ENCODE assay signal across 23 cellular contexts in genomic region chr6:159068904-159069578, GRCh38. TPM values are rescaled to one million over a fixed set of nuclear protein-coding genes. Genes with fewer than 3 reads are reported as not detected.
DNase-seq lines count a peak whose midpoint lies in the region; ATAC-seq, FAIRE-seq and TF ChIP-seq lines count a peak whose summit lies in the region.
"Had no signal": no experiment of that assay in that cellular context is flagged by ENCODE, and none has a peak within 500 bp of the region (broad histone marks: within the 10 kb centered on the region; RNA-seq: fewer than 3 reads in every experiment).

No MANE protein-coding gene starts in this region.

- TF ChIP-seq CTCF in HL-60 (IDR thresholded peaks at IDR 0.05; ENCODE audit: insufficient read depth, low read length) (no peak), H1 (IDR thresholded peaks at IDR 0.05; ENCODE audit: control extremely low read depth in 1 of 3, insufficient read depth in 1 of 3, low read depth in 1 of 3, low read length in 3 of 3) (no peak), mucosa of descending colon (IDR thresholded peaks at IDR 0.05) (no peak)

- DNase-seq in CD4-positive, alpha-beta memory T cell, result no peak
- DNase-seq in HL-60 (ENCODE audit: low read depth in 1 of 2, low spot score in 1 of 2) (peak in 1 of 2 experiments; percentile 73), H1 (ENCODE audit: low read depth in 1 of 2, low spot score in 2 of 2) (peak in 1 of 2 experiments; percentile 58), mucosa of descending colon (peak in 1 of 3 donors; percentile 56), AG08395 (ENCODE audit: low spot score) (no peak)
- DNase-seq in activated T-helper 2 cell treated with anti-CD3 and anti-CD28 coated beads, Interferon-gamma antibody, Interleukin-2, Interleukin-4, amounts not matched to agents 10 μg/mL and 5 μg/mL and 100 μg/mL, durations not matched to agents 14 hours and 24 hours and 36 hours (ENCODE audit: low spot score), result no peak
- DNase-seq: activated CD4-positive, alpha-beta T cell treated with anti-CD3 and anti-CD28 coated beads for 4 hours; cerebellar nuclear complex; effector memory CD8-positive, alpha-beta T cell; midbrain; MM.1S; NCI-H187; NCI-H446; stimulated activated CD4-positive, alpha-beta T cell treated with anti-CD3 and anti-CD28 coated beads, Interleukin-4, amount 100 ng/mL, for 1 hour; uterus had no signal

- no peak overlapping the region for H2AK5ac ChIP-seq in H1 (ENCODE audit: low read depth, low read length)

- H3K23me2 ChIP-seq in H1 (ENCODE audit: low read depth, low read length), result no peaks in the 10 kb centered on the region

- H3K79me1 ChIP-seq in H1 (ENCODE audit: low read depth, low read length), result no peaks in the 10 kb centered on the region

- peaks cover 35 to 47% (median 44%) of the 10 kb centered on the region in 4 donors for H3K4me1 Mint-ChIP-seq in CD4-positive, alpha-beta memory T cell
- peaks cover 48% of the 10 kb centered on the region for H3K4me1 Mint-ChIP-seq in activated T-helper 2 cell treated with anti-CD3 and anti-CD28 coated beads, Interferon-gamma antibody, Interleukin-2, Interleukin-4, amounts not matched to agents 10 μg/mL and 5 μg/mL and 100 μg/mL, durations not matched to agents 14 hours and 24 hours and 36 hours (ENCODE audit: low read depth)

- peak overlapping the region; percentile 69; the same call in 1 of the 2 replicates for H2BK12ac ChIP-seq in H1 (ENCODE audit: low read depth, low read length)

- H3K36me3 Mint-ChIP-seq in CD4-positive, alpha-beta memory T cell, result no peaks in the 10 kb centered on the region
- no peaks in the 10 kb centered on the region for H3K36me3 Mint-ChIP-seq in activated T-helper 2 cell treated with anti-CD3 and anti-CD28 coated beads, Interferon-gamma antibody, Interleukin-2, Interleukin-4, amounts not matched to agents 10 μg/mL and 5 μg/mL and 100 μg/mL, durations not matched to agents 14 hours and 24 hours and 36 hours (ENCODE audit: low read depth)

- no peak overlapping the region for H2BK20ac ChIP-seq in H1 (ENCODE audit: low read length)

- H3K4ac ChIP-seq in H1 (replicated peaks; ENCODE audit: insufficient read length, low read depth, low read length), result no peak overlapping the region

- CTCF ChIA-PET in CD4-positive, alpha-beta memory T cell (lab: Charles Lee; ENCODE audit: partially characterized antibody), result no interaction called here
- CTCF ChIA-PET in H1 (lab: Charles Lee; ENCODE audit: partially characterized antibody), result interaction anchor here (1.4 kb wide), 2 partner anchors 25 to 35 kb away, joined by 4 to 6 read pairs; no protein-coding TSS in a partner anchor

- no peak for TF ChIP-seq EP300 in H1 (IDR thresholded peaks at IDR 0.05; ENCODE audit: borderline replicate concordance in 1 of 2, low read depth in 2 of 2, low read length in 2 of 2)

- H4K20me1 ChIP-seq in H1 (replicated peaks in 1 of 2; ENCODE audit: control insufficient read depth in 1 of 2, insufficient read depth in 2 of 2, low read length in 2 of 2), result no peaks in the 10 kb centered on the region

- H3K56ac ChIP-seq in H1 (replicated peaks; ENCODE audit: insufficient read length, low read depth, low read length), result no peak overlapping the region

- peak overlapping the region; percentile 91 for H2AFZ ChIP-seq in H1 (ENCODE audit: low read length)

- H2BK15ac ChIP-seq in H1 (ENCODE audit: low read length), result peak overlapping the region; percentile 66; the same call in 1 of the 2 replicates

- no peak overlapping the region for H4K8ac ChIP-seq in H1 (ENCODE audit: extremely low read depth, insufficient read depth, low read length)

- peaks cover 3% of the 10 kb centered on the region in 2 donors for H3K27me3 Mint-ChIP-seq in CD4-positive, alpha-beta memory T cell
- H3K27me3 Mint-ChIP-seq in activated T-helper 2 cell treated with anti-CD3 and anti-CD28 coated beads, Interferon-gamma antibody, Interleukin-2, Interleukin-4, amounts not matched to agents 10 μg/mL and 5 μg/mL and 100 μg/mL, durations not matched to agents 14 hours and 24 hours and 36 hours (ENCODE audit: low read depth), result peaks cover 2% of the 10 kb centered on the region

- peaks cover 0 to 2% (median 0%) of the 10 kb centered on the region in 8 donors for H3K9me3 Mint-ChIP-seq in CD4-positive, alpha-beta memory T cell
- no peaks in the 10 kb centered on the region for H3K9me3 Mint-ChIP-seq in activated T-helper 2 cell treated with anti-CD3 and anti-CD28 coated beads, Interferon-gamma antibody, Interleukin-2, Interleukin-4, amounts not matched to agents 10 μg/mL and 5 μg/mL and 100 μg/mL, durations not matched to agents 14 hours and 24 hours and 36 hours
- H3K9me3 Mint-ChIP-seq: effector memory CD8-positive, alpha-beta T cell had no signal

- H2BK120ac ChIP-seq in H1 (replicated peaks; ENCODE audit: low read depth, low read length), result no peak overlapping the region

- H3K14ac ChIP-seq in H1 (ENCODE audit: insufficient read length), result no peak overlapping the region

- no peak overlapping the region for H3K4me3 Mint-ChIP-seq in CD4-positive, alpha-beta memory T cell
- H3K4me3 Mint-ChIP-seq in activated T-helper 2 cell treated with anti-CD3 and anti-CD28 coated beads, Interferon-gamma antibody, Interleukin-2, Interleukin-4, amounts not matched to agents 10 μg/mL and 5 μg/mL and 100 μg/mL, durations not matched to agents 14 hours and 24 hours and 36 hours (ENCODE audit: low read depth), result no peak overlapping the region
- H3K4me3 Mint-ChIP-seq: effector memory CD8-positive, alpha-beta T cell had no signal

- no peak overlapping the region for H4K5ac ChIP-seq in H1 (ENCODE audit: insufficient read length, low read depth, low read length)

- FAIRE-seq in H1 (lab: Jason Lieb, UNC), result peak; percentile 13
- FAIRE-seq: HepG2 had no signal

- ATAC-seq in mucosa of descending colon, result peak; percentile 34
- no peak for ATAC-seq in HG03159 (IDR thresholded peaks at IDR 0.05; ENCODE audit: unreplicated experiment)
- ATAC-seq in GM21825 (IDR thresholded peaks at IDR 0.05; ENCODE audit: unreplicated experiment), result no peak
- ATAC-seq: effector memory CD8-positive, alpha-beta T cell; heart left ventricle; HepG2 had no signal

- no peaks in the 10 kb centered on the region for H3K79me2 ChIP-seq in H1 (ENCODE audit: control insufficient read depth in 1 of 2, insufficient read depth in 2 of 2, low read length in 2 of 2)

- no peak overlapping the region for H3K27ac ChIP-seq in CD4-positive, alpha-beta memory T cell (ENCODE audit: low read depth, low read length)
- H3K27ac ChIP-seq in HL-60 (replicated peaks), result peak overlapping the region; percentile 31; the same call in 1 of the 2 replicates
- H3K27ac ChIP-seq in H1 (ENCODE audit: low read depth, low read length), result no peak overlapping the region
- H3K27ac ChIP-seq: ascending aorta, heart left ventricle, RWPE1, skin epidermis had no signal

- intact Hi-C loops in CD4-positive, alpha-beta memory T cell (cut with micrococcal nuclease), result no loop called here
- intact Hi-C loops in mucosa of descending colon (cut with DNase I, micrococcal nuclease), result no loop called here
- intact Hi-C loops in activated T-helper 2 cell treated with anti-CD3 and anti-CD28 coated beads, Interferon-gamma antibody, Interleukin-2, Interleukin-4, amounts not matched to agents 10 μg/mL and 5 μg/mL and 100 μg/mL, durations not matched to agents 14 hours and 24 hours and 36 hours (cut with micrococcal nuclease), result no loop called here

- WGBS in H1 (ENCODE audit: extremely low coverage in 1 of 2, insufficient coverage in 1 of 2, insufficient read length in 1 of 2, insufficient replicate concordance in 2 of 2, low coverage in 1 of 2, low lambda C conversion rate in 2 of 2, missing lambda C conversion rate in 1 of 2), 2 experiments, result 44% methylated on average over 17 of the region's 17 CpGs; no CpG with 5 or more reads in 1 of the 2 experiments

- no peak overlapping the region for H3K9ac ChIP-seq in H1 (replicated peaks in 1 of 4; ENCODE audit: extremely low read depth in 1 of 4, low read depth in 3 of 4, low read length in 3 of 4)

- H3K4me2 ChIP-seq in H1 (ENCODE audit: insufficient read depth in 1 of 2, low read depth in 2 of 2, low read length in 2 of 2), result peak overlapping the region; percentile 61

- POLR2A ChIA-PET in CD4-positive, alpha-beta memory T cell (lab: Charles Lee; ENCODE audit: partially characterized antibody), result interaction anchor here (0.6 to 17.1 kb wide), 2 partner anchors 29 to 39 kb away, joined by 3 to 564 read pairs; partner anchors contain the start of gene TAGAP
- POLR2A ChIA-PET in H1 (lab: Charles Lee; ENCODE audit: partially characterized antibody), result interaction anchor here (0.7 to 0.9 kb wide), 2 partner anchors 9 to 11 kb away, joined by 3 read pairs; no protein-coding TSS in a partner anchor

- H3K18ac ChIP-seq in H1 (ENCODE audit: extremely low read depth, low read length), result peak overlapping the region; percentile 33; the same call in 1 of the 2 replicates

- no peaks in the 10 kb centered on the region for H3K27me3 ChIP-seq in CD4-positive, alpha-beta memory T cell (ENCODE audit: insufficient read depth, low read length)
- no peaks in the 10 kb centered on the region for H3K27me3 ChIP-seq in HL-60 (ENCODE audit: insufficient read depth, poor library complexity, severe bottlenecking)
- H3K27me3 ChIP-seq in H1 (replicated peaks in 1 of 4; ENCODE audit: control insufficient read depth in 3 of 4, extremely low read depth in 1 of 4, insufficient read depth in 3 of 4, low read length in 3 of 4), result peaks cover 0 to 9% (median 3%) of the 10 kb centered on the region in 4 experiments; a peak in 5 of 7 replicates
- H3K27me3 ChIP-seq: ascending aorta, uterus had no signal

- no peak overlapping the region for H3K23ac ChIP-seq in H1 (ENCODE audit: insufficient read length)

- H3K4me1 ChIP-seq in CD4-positive, alpha-beta memory T cell (ENCODE audit: insufficient read depth, low read length), result peaks cover 34% of the 10 kb centered on the region
- H3K4me1 ChIP-seq in H1 (replicated peaks in 1 of 4; ENCODE audit: control insufficient read depth in 3 of 4, insufficient read depth in 4 of 4, low read length in 3 of 4), result peaks cover 0 to 4% (median 2%) of the 10 kb centered on the region in 4 experiments; a peak in 3 of 7 replicates
- no peaks in the 10 kb centered on the region for H3K4me1 ChIP-seq in mucosa of descending colon (ENCODE audit: low read depth)
- H3K4me1 ChIP-seq: ascending aorta, uterus had no signal

- 0 out of 2 replicates have a peak overlapping the region, but pooled peaks have one; percentile 11 for H2BK5ac ChIP-seq in H1 (ENCODE audit: low read depth, low read length)

- TF ChIP-seq POLR2A in H1 (IDR thresholded peaks at IDR 0.05; ENCODE audit: control extremely low read depth in 1 of 2, low read depth in 2 of 2, low read length in 2 of 2), result no peak

- H3K9me3 ChIP-seq in CD4-positive, alpha-beta memory T cell (ENCODE audit: control insufficient read depth in 1 of 2, low read length in 2 of 2), result no peaks in the 10 kb centered on the region
- H3K9me3 ChIP-seq in H1 (ENCODE audit: insufficient read depth in 2 of 2, low read depth in 1 of 2, low read length in 1 of 2) (no peaks in the 10 kb centered on the region), mucosa of descending colon (no peaks in the 10 kb centered on the region)
- H3K9me3 ChIP-seq: ascending aorta, heart left ventricle, uterus had no signal

- no peaks in the 10 kb centered on the region for H3K36me3 ChIP-seq in CD4-positive, alpha-beta memory T cell (ENCODE audit: insufficient read depth, low read length)
- H3K36me3 ChIP-seq in H1 (ENCODE audit: control insufficient read depth in 2 of 4, insufficient read depth in 4 of 4, low read length in 3 of 4) (no peaks in the 10 kb centered on the region), mucosa of descending colon (ENCODE audit: low read depth) (no peaks in the 10 kb centered on the region)
- H3K36me3 ChIP-seq: ascending aorta, heart left ventricle, uterus had no signal

- H4K91ac ChIP-seq in H1 (replicated peaks; ENCODE audit: insufficient read length, low read length), result no peak overlapping the region

- H3K27ac Mint-ChIP-seq in CD4-positive, alpha-beta memory T cell, result peak overlapping the region in 4 of 7 donors; percentile 10 to 70 (median 32)
- H3K27ac Mint-ChIP-seq in activated T-helper 2 cell treated with anti-CD3 and anti-CD28 coated beads, Interferon-gamma antibody, Interleukin-2, Interleukin-4, amounts not matched to agents 10 μg/mL and 5 μg/mL and 100 μg/mL, durations not matched to agents 14 hours and 24 hours and 36 hours, result no peak overlapping the region

- no peak overlapping the region for H3K4me3 ChIP-seq in CD4-positive, alpha-beta memory T cell (ENCODE audit: low read length in 2 of 2)
- H3K4me3 ChIP-seq in HL-60 (replicated peaks; ENCODE audit: insufficient read depth, low read length) (no peak overlapping the region), H1 (ENCODE audit: extremely low read depth in 1 of 4, insufficient read depth in 2 of 4, low read depth in 3 of 4, low read length in 4 of 4) (peak overlapping the region in 3 of 4 experiments; percentile 0 to 33 (median 7); a peak in 4 of 8 replicates), mucosa of descending colon (no peak overlapping the region)
- H3K4me3 ChIP-seq: ascending aorta, heart left ventricle, skin epidermis, uterus had no signal

- no peak for TF ChIP-seq RAD21 in H1 (IDR thresholded peaks at IDR 0.05 in 1 of 2, conservative IDR thresholded peaks at IDR 0.05 in 1 of 2; ENCODE audit: low read depth in 2 of 2, low read length in 2 of 2)

RNA-seq across cellular contexts. Expression of gene TAGAP, which starts 24.2 kb away (rescaled TPM):
- 100 to 1,000 TPM; 160 to 161 TPM for total RNA-seq in CD4-positive, alpha-beta memory T cell
- 100 to 1,000 TPM; 215 to 276 TPM for polyA plus RNA-seq in CD4-positive, alpha-beta memory T cell
- total RNA-seq in H1 (2021; fragmentation: NEBNext Ultra II Directional; extraction: Animal tissue kit (Norgen Biotek cat#: 25700)), result not detected in 2 replicates
- not detected in 2 replicates for polyA plus RNA-seq in H1 (2011; rRNA removed)
- polyA plus RNA-seq in H1 (2011; cell fraction: cytosol; rRNA removed), result not detected
- 0.06 TPM for polyA plus RNA-seq in H1 (2011; cell fraction: nucleus; rRNA removed)
- not detected in 4 replicates for polyA plus RNA-seq in H1 (2012, experiment 1 of 2)
- polyA plus RNA-seq in H1 (2012, experiment 2 of 2), result not detected
- not detected for polyA plus RNA-seq in H1 (2013, experiment 1 of 2)
- 0.02 TPM for polyA plus RNA-seq in H1 (2013, experiment 2 of 2)
- polyA minus RNA-seq in H1 (2011; rRNA and poly(A)+ RNA removed), result not detected in 2 replicates
- polyA minus RNA-seq in H1 (2011; cell fraction: cytosol; rRNA and poly(A)+ RNA removed), result not detected
- polyA minus RNA-seq in H1 (2011; cell fraction: nucleus; rRNA and poly(A)+ RNA removed), result not detected
- 1 to 10 TPM; 2.0 to 4.1 (median 3.7) TPM for total RNA-seq in mucosa of descending colon
- total RNA-seq in activated T-helper 2 cell treated with anti-CD3 and anti-CD28 coated beads, Interferon-gamma antibody, Interleukin-2, Interleukin-4, amounts not matched to agents 10 μg/mL and 5 μg/mL and 100 μg/mL, durations not matched to agents 14 hours and 24 hours and 36 hours, result 34.3 and 38.1 TPM in 2 replicates
- total RNA-seq: HepG2, osteoblast had no signal
- polyA plus RNA-seq: HepG2 had no signal

Comparison
In these comparisons a context has a peak if more than half of its experiments do, and no peak if none do; other contexts are left out.
1. H3K4me3 ChIP-seq: peak in H1 (3 of 4); none in CD4-positive, alpha-beta memory T cell (0 of 2), HL-60 (single experiment) and mucosa of descending colon (single experiment).